In the genomic region with DNA sequence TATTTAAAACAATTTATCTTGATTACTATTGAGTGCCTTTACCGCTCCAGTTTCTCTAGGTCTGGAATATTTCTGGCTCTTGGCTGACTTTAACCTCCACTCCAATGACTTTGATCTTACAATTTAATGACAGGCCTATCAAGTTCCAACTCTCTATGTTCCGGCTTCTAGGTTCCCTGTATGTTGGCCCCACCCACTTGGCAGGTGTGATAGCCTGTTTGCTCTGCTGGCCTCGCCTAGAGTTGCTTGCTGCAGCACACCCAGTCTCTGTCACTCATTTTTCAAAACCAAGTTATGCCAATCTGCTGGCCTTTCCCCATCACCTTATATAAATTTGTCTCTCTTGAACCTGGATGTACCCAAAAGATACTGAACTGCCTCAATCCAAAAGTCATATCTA, we compare ENCODE assay signal across 31 cellular contexts.
A peak's percentile ranks its signal among the peaks of the same experiment; 100 is the strongest.
DNase-seq lines count a peak whose midpoint lies in the region; ATAC-seq and TF ChIP-seq lines count a peak whose summit lies in the region.
"Had no signal": no experiment of that assay in that cellular context is flagged by ENCODE, and none has a peak within 500 bp of the region (broad histone marks: within the 10 kb centered on the region; RNA-seq: fewer than 3 reads in every experiment).

No MANE protein-coding gene starts in this region.

- H3K9me3 ChIP-seq in body of pancreas = no peaks in the 10 kb centered on the region

- H3K4me3 ChIP-seq in body of pancreas = no peak overlapping the region
- H3K4me3 ChIP-seq: heart left ventricle, K562 had no signal

- TF ChIP-seq POLR2A in body of pancreas (IDR thresholded peaks at IDR 0.05) = no peak

- DNase-seq in DMS153 (lab: John Stamatoyannopoulos, UW) (peak; percentile 10), DMS153 treated with DMSO at 0.1 percent for 48 hours (lab: John Stamatoyannopoulos, UW; ENCODE audit: unreplicated experiment) (no peak), body of pancreas (peak; percentile 13 to 62 (median 32)), mucosa of gallbladder (ENCODE audit: low spot score) (peak; percentile 38), AG08396 (ENCODE audit: low spot score) (no peak)
- no peak for DNase-seq in activated effector memory CD4-positive, alpha-beta T cell treated with Interleukin-2 at 50 U/mL for 16 hours
- DNase-seq: 8988T; activated CD4-positive, alpha-beta T cell treated with anti-CD3 and anti-CD28 coated beads, Interleukin-2, amount 50 U/mL, for 4 hours; activated CD8-positive, alpha-beta memory T cell treated with anti-CD3 and anti-CD28 coated beads, Interleukin-2, amount 10 ng/mL, durations not matched to agents 7 days and 5 days; activated naive CD4-positive, alpha-beta T cell; activated T-cell treated with anti-CD3 and anti-CD28 coated beads, Interleukin-2, amount 50 U/mL, for 48 hours; caudate nucleus; cortex of kidney; effector memory CD8-positive, alpha-beta T cell; foreskin fibroblast; H7; NCI-H1105; NCI-H2029; NCI-H446 treated with DMSO at 0.1 percent for 48 hours; NK-92 treated with Interleukin-12 subunit alpha and Interleukin-12 subunit beta, amount 100 ng/mL, for 24 hours; occipital lobe; stimulated activated CD4-positive, alpha-beta T cell treated with anti-CD3 and anti-CD28 coated beads, Interleukin-4, amount 100 ng/mL, for 24 hours; T-helper 2 cell; trophoblast cell had no signal

- H3K4me1 ChIP-seq in body of pancreas = no peaks in the 10 kb centered on the region
- H3K4me1 ChIP-seq: heart left ventricle had no signal

- H3K27me3 ChIP-seq in body of pancreas = no peaks in the 10 kb centered on the region
- H3K27me3 ChIP-seq: heart left ventricle had no signal

- intact Hi-C loops in body of pancreas (cut with DNase I) = no loop called here

- TF ChIP-seq CTCF in 22Rv1 (IDR thresholded peaks at IDR 0.05) (no peak), body of pancreas (IDR thresholded peaks at IDR 0.05) (no peak)

- ATAC-seq in body of pancreas (no peak), HG02759 (IDR thresholded peaks at IDR 0.05; ENCODE audit: unreplicated experiment) (no peak)
- ATAC-seq: activated CD4-positive, CD25-positive, alpha-beta regulatory T cell treated with anti-CD3 and anti-CD28 coated beads, Interleukin-2, amount 50 U/mL, for 24 hours; activated CD8-positive, alpha-beta memory T cell treated with anti-CD3 and anti-CD28 coated beads, Interleukin-2, amount 10 ng/mL, durations not matched to agents 7 days and 5 days; effector memory CD8-positive, alpha-beta T cell; K562; natural killer cell treated with Interleukin-12 subunit alpha and Interleukin-12 subunit beta and Interleukin-15 and Interleukin-18, amount 100 ng/mL, for 72 hours; SK-N-SH treated with all-trans-retinoic acid at 6 μM for 48 hours had no signal

- H3K36me3 ChIP-seq in body of pancreas (replicated peaks in 1 of 2; ENCODE audit: insufficient read depth in 1 of 2, low read depth in 2 of 2) = no peaks in the 10 kb centered on the region
- H3K36me3 ChIP-seq: heart left ventricle had no signal

- 23 to 34% methylated on average over 3 of the region's 3 CpGs for WGBS in body of pancreas, 2 donors

- H3K27ac ChIP-seq in 22Rv1 (peak overlapping the region; percentile 36; the same call in 1 of the 2 replicates), body of pancreas (no peak overlapping the region)
- H3K27ac ChIP-seq: heart left ventricle had no signal

Comparison
In these comparisons a context has a peak if more than half of its experiments do, and no peak if none do; other contexts are left out.
1. DNase-seq: peak in DMS153 (single experiment), body of pancreas (4 of 4) and mucosa of gallbladder (single experiment); none in DMS153 treated with DMSO at 0.1 percent for 48 hours (single experiment), AG08396 (single experiment) and activated effector memory CD4-positive, alpha-beta T cell treated with Interleukin-2 at 50 U/mL for 16 hours (single experiment).